ENCODE assay signal across 3 cellular contexts in the genomic region with DNA sequence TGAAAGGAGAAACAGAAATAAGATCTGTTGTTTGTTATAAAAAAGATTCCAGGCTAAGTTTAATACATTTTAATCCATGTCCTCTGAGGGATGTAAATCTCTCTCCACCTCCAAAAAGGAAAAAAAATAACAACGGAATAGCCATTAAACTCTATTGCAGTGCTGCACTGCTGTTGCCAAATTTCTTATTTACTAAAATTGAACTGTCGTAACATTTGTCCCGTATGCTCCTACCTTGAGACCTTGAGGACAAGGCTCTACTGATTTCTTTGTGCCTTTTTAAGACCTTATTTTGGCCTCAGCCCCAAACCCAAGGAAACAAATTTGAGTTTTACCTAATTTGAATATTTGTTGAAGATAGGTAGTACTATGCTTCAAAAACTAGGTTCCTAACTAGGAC. TPM values are rescaled to one million over a fixed set of nuclear protein-coding genes. Genes with fewer than 3 reads are reported as not detected.
"Had no signal": no experiment of that assay in that cellular context is flagged by ENCODE, and none has a peak within 500 bp of the region (broad histone marks: within the 10 kb centered on the region; RNA-seq: fewer than 3 reads in every experiment).

No MANE protein-coding gene starts in this region.

- ATAC-seq: GM12878 had no signal

- DNase-seq: GDM1, GF-D8 had no signal

RNA-seq across cellular contexts. Expression of a gene that starts 56.4 kb away (rescaled TPM):
- total RNA-seq: GM12878 had no signal
